Comparison of ENCODE assay signal across 8 cellular contexts in genomic region chr5:141417494-141418172, GRCh38. TPM values are rescaled to one million over a fixed set of nuclear protein-coding genes. Genes with fewer than 3 reads are reported as not detected.
DNase-seq lines count a peak whose midpoint lies in the region; ATAC-seq, FAIRE-seq and TF ChIP-seq lines count a peak whose summit lies in the region.
"Not testable (repeated sequence)": the region's sequence is repeated elsewhere in the genome, so short reads cannot be mapped to it uniquely, and the experiment has no call there.

Gene PCDHGB7, plus strand, starts transcription at chr5:141417677. Its CDS starts 183 bp downstream, at chr5:141417860.

- H3K4me3 ChIP-seq in endodermal cell (ENCODE audit: low read length) = peak within 1 kb of the TSS; percentile 71
- H3K4me3 ChIP-seq in left lung = peak within 1 kb of the TSS; percentile 19 to 44
- H3K4me3 ChIP-seq in small intestine (ENCODE audit: low read depth in 1 of 2, low read length in 2 of 2) = not testable (repeated sequence)

- H3K27ac Mint-ChIP-seq in activated CD4-positive, alpha-beta memory T cell treated with anti-CD3 and anti-CD28 coated beads, Interleukin-2, amount 10 ng/mL, durations not matched to agents 7 days and 5 days = not testable (repeated sequence)
- H3K27ac Mint-ChIP-seq in endodermal cell = peak within 1 kb of the TSS; percentile 71

- H3K4me1 ChIP-seq in endodermal cell (ENCODE audit: control insufficient read depth, insufficient read depth, low read length); small intestine (ENCODE audit: control insufficient read depth in 2 of 2, insufficient read depth in 1 of 2, low read depth in 1 of 2, low read length in 1 of 2): not testable (repeated sequence)
- peaks cover 3 to 10% of the 10 kb centered on the region in 2 donors for H3K4me1 ChIP-seq in left lung

- CTCF ChIA-PET in activated CD4-positive, alpha-beta memory T cell treated with anti-CD3 and anti-CD28 coated beads, Interleukin-2, amount 10 ng/mL, durations not matched to agents 7 days and 5 days (lab: Charles Lee) = interaction anchor here (0.6 to 3.2 kb wide), 8 partner anchors 13 to 218 kb away, joined by 3 to 12 read pairs (median 3); partner anchors contain the start of genes PCDHGA12 and PCDHGB1

- not testable (repeated sequence) for H3K27me3 ChIP-seq in endodermal cell (ENCODE audit: control insufficient read depth, insufficient read depth, low read length, poor library complexity, severe bottlenecking)
- H3K27me3 ChIP-seq in left lung (peaks cover 39 to 99% of the 10 kb centered on the region in 2 donors), small intestine (ENCODE audit: control insufficient read depth in 2 of 2, insufficient read depth in 2 of 2, low read length in 2 of 2) (peaks cover 0 to 31% of the 10 kb centered on the region in 2 donors)

- intact Hi-C loops in left lung (cut with DNase I) = loop anchor here in 1 of 2 donors (10.0 kb wide), 2 partner anchors 107 to 147 kb away; no protein-coding TSS in a partner anchor

- peaks cover 72% of the 10 kb centered on the region for H3K27me3 Mint-ChIP-seq in activated CD4-positive, alpha-beta memory T cell treated with anti-CD3 and anti-CD28 coated beads, Interleukin-2, amount 10 ng/mL, durations not matched to agents 7 days and 5 days
- H3K27me3 Mint-ChIP-seq in endodermal cell (ENCODE audit: insufficient read depth) = peaks cover 43% of the 10 kb centered on the region

- H3K9me3 Mint-ChIP-seq in activated CD4-positive, alpha-beta memory T cell treated with anti-CD3 and anti-CD28 coated beads, Interleukin-2, amount 10 ng/mL, durations not matched to agents 7 days and 5 days = peaks cover 19% of the 10 kb centered on the region
- peaks cover 55% of the 10 kb centered on the region for H3K9me3 Mint-ChIP-seq in endodermal cell

- H3K36me3 ChIP-seq in endodermal cell (ENCODE audit: control insufficient read depth, insufficient read depth, low read length); left lung; small intestine (ENCODE audit: control insufficient read depth in 2 of 2, insufficient read depth in 2 of 2, low read length in 2 of 2): not testable (repeated sequence)

- H3K9me3 ChIP-seq in endodermal cell (ENCODE audit: control insufficient read depth, low read length) (peaks cover 54% of the 10 kb centered on the region), left lung (peaks cover 7 to 75% of the 10 kb centered on the region in 2 donors), small intestine (ENCODE audit: control insufficient read depth, low read depth) (peaks cover 19% of the 10 kb centered on the region)

- DNase-seq in AG09319 (ENCODE audit: extremely low read depth, low read depth) (peak; percentile 57), NCI-H446 treated with DMSO at 0.1 percent for 48 hours (lab: John Stamatoyannopoulos, UW) (peak; percentile 20), endodermal cell (peak; percentile 95), left lung (peak; percentile 76 to 92), small intestine (peak; percentile 23)
- peak; percentile 55 for DNase-seq in activated CD4-positive, alpha-beta memory T cell treated with anti-CD3 and anti-CD28 coated beads, Interleukin-2, amount 10 ng/mL, durations not matched to agents 7 days and 5 days

- POLR2A ChIA-PET in activated CD4-positive, alpha-beta memory T cell treated with anti-CD3 and anti-CD28 coated beads, Interleukin-2, amount 10 ng/mL, durations not matched to agents 7 days and 5 days (lab: Charles Lee) = interaction anchor here (1.3 kb wide), 1 partner anchor 97 kb away, joined by 3 read pairs; the partner anchor contains the start of gene TAF7

- TF ChIP-seq CTCF in AG09319 (IDR thresholded peaks at IDR 0.05; ENCODE audit: low read depth, low read length) (peak; percentile 75), endodermal cell (conservative IDR thresholded peaks at IDR 0.05) (peak; percentile 90), left lung (IDR thresholded peaks at IDR 0.05) (peak; percentile 62 to 67)

- peak; percentile 68 for ATAC-seq in GM19025 (IDR thresholded peaks at IDR 0.05; ENCODE audit: low read depth, unreplicated experiment)
- peak; percentile 74 for ATAC-seq in HG03064 (IDR thresholded peaks at IDR 0.05; ENCODE audit: low read depth, unreplicated experiment)
- peak; percentile 97 for ATAC-seq in left lung

- peaks cover 28% of the 10 kb centered on the region for H3K4me1 Mint-ChIP-seq in activated CD4-positive, alpha-beta memory T cell treated with anti-CD3 and anti-CD28 coated beads, Interleukin-2, amount 10 ng/mL, durations not matched to agents 7 days and 5 days
- not testable (repeated sequence) for H3K4me1 Mint-ChIP-seq in endodermal cell

- H3K36me3 Mint-ChIP-seq in activated CD4-positive, alpha-beta memory T cell treated with anti-CD3 and anti-CD28 coated beads, Interleukin-2, amount 10 ng/mL, durations not matched to agents 7 days and 5 days (ENCODE audit: low read depth) = peaks cover 31% of the 10 kb centered on the region
- peaks cover 44% of the 10 kb centered on the region for H3K36me3 Mint-ChIP-seq in endodermal cell (ENCODE audit: low read depth)

- FAIRE-seq in small intestine (lab: Jason Lieb, UNC) = not testable (repeated sequence)

- H3K9ac ChIP-seq in endodermal cell (ENCODE audit: extremely low read depth, low read length, poor library complexity, severe bottlenecking) = peak within 1 kb of the TSS; percentile 13

- not testable (repeated sequence) for H3K27ac ChIP-seq in endodermal cell (ENCODE audit: low read depth, low read length); small intestine (ENCODE audit: low read depth in 1 of 2, low read length in 1 of 2)
- peak within 1 kb of the TSS in 1 of 2 donors; percentile 7 for H3K27ac ChIP-seq in left lung

- WGBS in endodermal cell (ENCODE audit: insufficient coverage in 1 of 2, insufficient read length in 1 of 2), 2 experiments = 46 to 82% methylated on average over 22 to 46 of the region's 47 CpGs
- WGBS in small intestine, 3 donors = 8 to 36% (median 27%) methylated on average over 33 to 47 of the region's 47 CpGs

- H3K4me3 Mint-ChIP-seq in activated CD4-positive, alpha-beta memory T cell treated with anti-CD3 and anti-CD28 coated beads, Interleukin-2, amount 10 ng/mL, durations not matched to agents 7 days and 5 days = peak within 1 kb of the TSS; percentile 60
- peak within 1 kb of the TSS; percentile 70 for H3K4me3 Mint-ChIP-seq in endodermal cell

RNA-seq across cellular contexts. Expression of gene PCDHGB7, which starts in this region (rescaled TPM):
- under 1 TPM in 1 of 2 experiments, not detected in 1; 0.08 TPM for total RNA-seq in activated CD4-positive, alpha-beta memory T cell treated with anti-CD3 and anti-CD28 coated beads, Interleukin-2, amount 10 ng/mL, durations not matched to agents 7 days and 5 days
- total RNA-seq in endodermal cell (10 to 100 TPM; 15.3 to 19.3 TPM), left lung (10 to 100 TPM; 10.8 to 12.9 TPM)
- polyA plus RNA-seq in endodermal cell (2013, experiment 1 of 2) = 5.2 TPM
- polyA plus RNA-seq in endodermal cell (2013, experiment 2 of 2) = 4.1 TPM
- polyA plus RNA-seq in small intestine = 1 to 10 TPM in 1 of 3 donors, not detected in 2; 2.8 TPM

Comparison
In these comparisons a context has a peak if more than half of its experiments do, and no peak if none do; other contexts are left out.
1. RNA of gene PCDHGB7 (total RNA-seq): 15.3 to 19.3 TPM in endodermal cell and 10.8 to 12.9 TPM in left lung; 0.08 TPM in activated CD4-positive, alpha-beta memory T cell treated with anti-CD3 and anti-CD28 coated beads, Interleukin-2, amount 10 ng/mL, durations not matched to agents 7 days and 5 days; every median in the first group is over 10 times any median in the second.
2. Peak in DNase-seq in activated CD4-positive, alpha-beta memory T cell treated with anti-CD3 and anti-CD28 coated beads, Interleukin-2, amount 10 ng/mL, durations not matched to agents 7 days and 5 days; RNA of the gene not detected or under 1 TPM.
3. DNase-seq: peak in every context shown above with its lines; median percentile 95 in endodermal cell; 84 in left lung; 57 in AG09319; 55 in activated CD4-positive, alpha-beta memory T cell treated with anti-CD3 and anti-CD28 coated beads, Interleukin-2, amount 10 ng/mL, durations not matched to agents 7 days and 5 days; 23 in small intestine; 20 in NCI-H446 treated with DMSO at 0.1 percent for 48 hours.
4. Peak in every context shown above with its lines, with median percentiles within 50 percentile points of each other: CTCF ChIP-seq and ATAC-seq.